ENCODE assay signal across 24 cellular contexts in genomic region chr3:64063207-64063981, GRCh38. TPM values are rescaled to one million over a fixed set of nuclear protein-coding genes. Genes with fewer than 3 reads are reported as not detected.
DNase-seq lines count a peak whose midpoint lies in the region; ATAC-seq and TF ChIP-seq lines count a peak whose summit lies in the region.
"Had no signal": no experiment of that assay in that cellular context is flagged by ENCODE, and none has a peak within 500 bp of the region (broad histone marks: within the 10 kb centered on the region; RNA-seq: fewer than 3 reads in every experiment).

No MANE protein-coding gene starts in this region.

- H3K79me2 ChIP-seq in GM23338 (replicated peaks; ENCODE audit: insufficient read depth): no peaks in the 10 kb centered on the region

- H3K27me3 ChIP-seq in GM23338 (ENCODE audit: insufficient read depth) (no peaks in the 10 kb centered on the region), iPS-20b (ENCODE audit: insufficient read depth, low read length) (peaks cover 17% of the 10 kb centered on the region; the same call in 1 of the 2 replicates), vagina (no peaks in the 10 kb centered on the region), adrenal gland (no peaks in the 10 kb centered on the region)
- H3K27me3 ChIP-seq: colonic mucosa had no signal

- H3K9me3 ChIP-seq in iPS-20b (ENCODE audit: insufficient read depth, low read depth, low read length): no peaks in the 10 kb centered on the region
- H3K9me3 ChIP-seq in vagina: no peaks in the 10 kb centered on the region
- no peaks in the 10 kb centered on the region for H3K9me3 ChIP-seq in adrenal gland (replicated peaks in 1 of 3)
- H3K9me3 ChIP-seq: colonic mucosa had no signal

- peak overlapping the region; percentile 7; the same call in 1 of the 2 replicates for H3K4me2 ChIP-seq in GM23338

- no peak overlapping the region for H3K27ac ChIP-seq in GM23338 (ENCODE audit: low read depth)
- H3K27ac ChIP-seq in iPS-20b (ENCODE audit: low read length): no peak overlapping the region
- no peak overlapping the region for H3K27ac ChIP-seq in vagina
- H3K27ac ChIP-seq in adrenal gland: no peak overlapping the region
- H3K27ac ChIP-seq: colonic mucosa, SK-N-MC, VCaP had no signal

- no peak overlapping the region for H3K9ac ChIP-seq in iPS-20b (ENCODE audit: low read depth, low read length)

- TF ChIP-seq POLR2A in vagina (IDR thresholded peaks at IDR 0.05) (no peak), adrenal gland (IDR thresholded peaks at IDR 0.05) (no peak)

- no peaks in the 10 kb centered on the region for H3K27me3 Mint-ChIP-seq in GM23338 (ENCODE audit: insufficient read depth, low read depth, poor library complexity)

- H3K36me3 ChIP-seq in GM23338 (ENCODE audit: insufficient read depth) (no peaks in the 10 kb centered on the region), iPS-20b (ENCODE audit: insufficient read depth, low read depth, low read length) (no peaks in the 10 kb centered on the region), vagina (no peaks in the 10 kb centered on the region), adrenal gland (replicated peaks in 1 of 2) (no peaks in the 10 kb centered on the region)
- H3K36me3 ChIP-seq: colonic mucosa had no signal

- no peak overlapping the region for H3K4me3 ChIP-seq in GM23338
- H3K4me3 ChIP-seq in iPS-20b (ENCODE audit: low read length): peak overlapping the region; percentile 2; the same call in 1 of the 2 replicates
- H3K4me3 ChIP-seq in vagina: no peak overlapping the region
- no peak overlapping the region for H3K4me3 ChIP-seq in adrenal gland
- H3K4me3 ChIP-seq: colonic mucosa, lung, SK-N-MC had no signal

- H3K4me3 Mint-ChIP-seq in GM23338: no peak overlapping the region
- H3K4me3 Mint-ChIP-seq: activated CD4-positive, alpha-beta T cell treated with anti-CD3 and anti-CD28 coated beads, Interleukin-2, amount 10 ng/mL, durations not matched to agents 7 days and 5 days; activated naive CD8-positive, alpha-beta T cell; activated T-helper 17 cell treated with anti-CD3 and anti-CD28 coated beads, Interleukin-2, amount 50 U/mL, for 72 hours; brain; CD4-positive, alpha-beta memory T cell; stimulated activated memory B cell treated with anti-CD40 and anti-IgM and Interleukin-4, amounts not matched to agents 10 μg/mL and 1 μg/mL and 100 μg/mL, for 72 hours had no signal

- ATAC-seq in GM23338 (peak; percentile 73), GM21737 (IDR thresholded peaks at IDR 0.05; ENCODE audit: unreplicated experiment) (no peak)
- ATAC-seq: activated T-helper 17 cell treated with anti-CD3 and anti-CD28 coated beads, Interleukin-2, amount 50 U/mL, for 72 hours; Panc1; stimulated activated memory B cell treated with anti-CD40 and anti-IgM and Interleukin-4, amounts not matched to agents 10 μg/mL and 1 μg/mL and 100 μg/mL, for 72 hours had no signal

- no peaks in the 10 kb centered on the region for H4K20me1 ChIP-seq in GM23338 (replicated peaks; ENCODE audit: insufficient read depth)

- DNase-seq in GM23338 (ENCODE audit: low spot score) (peak; percentile 49), LoVo (ENCODE audit: low spot score) (peak; percentile 5), astrocyte of the hippocampus (ENCODE audit: low read depth, low spot score) (peak; percentile 42), vagina (ENCODE audit: extremely low spot score in 2 of 2) (no peak), adrenal gland (no peak)
- DNase-seq: activated CD4-positive, alpha-beta T cell treated with anti-CD3 and anti-CD28 coated beads, Interleukin-2, amount 10 ng/mL, durations not matched to agents 7 days and 5 days; CD4-positive, alpha-beta memory T cell; colonic mucosa; DMS153; head of caudate nucleus; NCI-H2029; NCI-H446 treated with DMSO at 0.1 percent for 48 hours; small intestine; stimulated activated CD4-positive, alpha-beta T cell treated with anti-CD3 and anti-CD28 coated beads, Interleukin-2, amount 100 ng/mL, for 24 hours had no signal

- H3K27ac Mint-ChIP-seq in GM23338: no peak overlapping the region
- H3K27ac Mint-ChIP-seq: activated CD4-positive, alpha-beta T cell treated with anti-CD3 and anti-CD28 coated beads, Interleukin-2, amount 10 ng/mL, durations not matched to agents 7 days and 5 days; activated naive CD8-positive, alpha-beta T cell; activated T-helper 17 cell treated with anti-CD3 and anti-CD28 coated beads, Interleukin-2, amount 50 U/mL, for 72 hours; CD4-positive, alpha-beta memory T cell; stimulated activated memory B cell treated with anti-CD40 and anti-IgM and Interleukin-4, amounts not matched to agents 10 μg/mL and 1 μg/mL and 100 μg/mL, for 72 hours had no signal

- H3K4me1 Mint-ChIP-seq in GM23338: peaks cover 22% of the 10 kb centered on the region
- H3K4me1 Mint-ChIP-seq: activated CD4-positive, alpha-beta T cell treated with anti-CD3 and anti-CD28 coated beads, Interleukin-2, amount 10 ng/mL, durations not matched to agents 7 days and 5 days; activated T-helper 17 cell treated with anti-CD3 and anti-CD28 coated beads, Interleukin-2, amount 50 U/mL, for 72 hours; CD4-positive, alpha-beta memory T cell had no signal

- WGBS in adrenal gland, 4 donors: 70 to 76% (median 74%) methylated on average over 5 of the region's 5 CpGs

- H3K9me2 ChIP-seq in GM23338 (ENCODE audit: insufficient read depth): no peaks in the 10 kb centered on the region

- intact Hi-C loops in vagina (cut with DNase I): no loop called here
- intact Hi-C loops in adrenal gland (cut with DNase I): no loop called here

- no peaks in the 10 kb centered on the region for H3F3A ChIP-seq in GM23338 (replicated peaks; ENCODE audit: low read depth)

- H3K4me1 ChIP-seq in GM23338 (ENCODE audit: insufficient read depth) (peaks cover 19% of the 10 kb centered on the region; the same call in 1 of the 2 replicates), iPS-20b (ENCODE audit: insufficient read depth, low read length) (peaks cover 15% of the 10 kb centered on the region), vagina (peaks cover 13% of the 10 kb centered on the region), adrenal gland (replicated peaks in 1 of 2) (peaks cover 0 to 4% of the 10 kb centered on the region in 2 donors)
- H3K4me1 ChIP-seq: colonic mucosa had no signal

- H3K36me3 Mint-ChIP-seq in GM23338 (ENCODE audit: low read depth): no peaks in the 10 kb centered on the region
- H3K36me3 Mint-ChIP-seq: activated naive CD8-positive, alpha-beta T cell; brain; CD4-positive, alpha-beta memory T cell; stimulated activated memory B cell treated with anti-CD40 and anti-IgM and Interleukin-4, amounts not matched to agents 10 μg/mL and 1 μg/mL and 100 μg/mL, for 72 hours had no signal

- no peaks in the 10 kb centered on the region for H3K9me3 Mint-ChIP-seq in GM23338
- H3K9me3 Mint-ChIP-seq: activated CD4-positive, alpha-beta T cell treated with anti-CD3 and anti-CD28 coated beads, Interleukin-2, amount 10 ng/mL, durations not matched to agents 7 days and 5 days; activated T-helper 17 cell treated with anti-CD3 and anti-CD28 coated beads, Interleukin-2, amount 50 U/mL, for 72 hours; CD4-positive, alpha-beta memory T cell; stimulated activated memory B cell treated with anti-CD40 and anti-IgM and Interleukin-4, amounts not matched to agents 10 μg/mL and 1 μg/mL and 100 μg/mL, for 72 hours had no signal

- H2AFZ ChIP-seq in GM23338: no peak overlapping the region

- TF ChIP-seq CTCF in GM23338 (conservative IDR thresholded peaks at IDR 0.05; ENCODE audit: low read depth in 2 of 2) (no peak), vagina (IDR thresholded peaks at IDR 0.05) (no peak), adrenal gland (IDR thresholded peaks at IDR 0.05) (no peak)

TF ChIP-seq in GM23338, 12 proteins besides CTCF, POLR2A, EP300 and RAD21:
- TF ChIP-seq NANOG (IDR thresholded peaks at IDR 0.05; ENCODE audit: borderline replicate concordance) (peak; percentile 10; the same call in 1 of the 2 replicates), CREB1 (CRISPR knock-in tag; IDR thresholded peaks at IDR 0.05; ENCODE audit: low read depth) (0 out of 2 replicates have a peak, but pooled peaks have one; percentile 5), ZNF114 (CRISPR knock-in tag; IDR thresholded peaks at IDR 0.05) (no peak)

RNA-seq across cellular contexts. Expression of gene PSMD6, which starts 40.1 kb away (rescaled TPM):
- total RNA-seq in GM23338 (2014; rRNA removed; shearing (Covaris generic)): 98.1 and 108 TPM in 2 replicates
- polyA plus RNA-seq in GM23338 (2016; fragmentation: Nextera tagmentation; extraction: Ambion mirVana) (195 and 205 TPM in 2 replicates), adrenal gland (100 to 1,000 TPM in 1 of 3 donors, 10 to 100 TPM in 2; 52.8 to 205 (median 54.7) TPM)
- total RNA-seq in vagina (50.3 TPM), adrenal gland (100 to 1,000 TPM in 3 of 8 donors, 10 to 100 TPM in 5; 67.7 to 109 (median 96.9) TPM)

Comparison
In these comparisons a context has a peak if more than half of its experiments do, and no peak if none do; other contexts are left out.
1. DNase-seq: peak in GM23338 (single experiment), LoVo (single experiment) and astrocyte of the hippocampus (single experiment); none in vagina (0 of 2) and adrenal gland (0 of 7).